ENCODE assay signal across 8 cellular contexts in the genomic region with DNA sequence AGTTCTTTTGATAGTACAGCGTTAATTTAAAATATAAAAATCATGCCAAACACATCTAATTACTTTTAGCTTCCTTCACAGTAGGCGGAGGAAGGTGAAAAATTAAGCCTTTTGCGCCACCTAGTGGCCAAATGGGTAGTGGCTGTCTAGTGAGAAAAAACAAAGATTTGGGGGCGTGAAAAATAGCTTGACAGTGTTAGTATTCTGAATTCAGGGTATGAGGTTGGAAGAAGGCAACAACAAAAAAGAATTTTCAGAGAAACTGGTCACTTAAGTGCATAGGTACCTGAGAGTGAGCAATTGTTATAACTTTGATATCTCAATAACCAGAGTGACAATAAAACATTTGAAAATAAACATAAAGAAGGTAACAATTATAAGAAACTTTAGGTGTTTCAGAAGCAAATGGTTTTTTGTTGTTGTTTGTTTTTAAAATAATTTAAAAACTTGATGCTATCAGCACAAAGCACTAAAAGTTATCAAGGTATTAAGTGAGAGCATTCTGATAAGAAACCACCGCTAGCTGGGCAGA. TPM values are rescaled to one million over a fixed set of nuclear protein-coding genes. Genes with fewer than 3 reads are reported as not detected.
DNase-seq lines count a peak whose midpoint lies in the region; ATAC-seq and TF ChIP-seq lines count a peak whose summit lies in the region.

No MANE protein-coding gene starts in this region.

- no peak for ATAC-seq in HG03354 (IDR thresholded peaks at IDR 0.05; ENCODE audit: poor library complexity, severe bottlenecking, unreplicated experiment)

- POLR2A ChIA-PET in RWPE1 (lab: Yijun Ruan, JAX; ENCODE audit: low non-redundant PET), result interaction anchor here (2.0 kb wide), 1 partner anchor 30 kb away, joined by 10 read pairs; the partner anchor contains the start of gene TAP2

- peak; percentile 36 for DNase-seq in DMS53 treated with DMSO at 0.1 percent for 48 hours (lab: John Stamatoyannopoulos, UW; ENCODE audit: unreplicated experiment)
- peak; percentile 80 for DNase-seq in Jurkat, Clone E6-1 (ENCODE audit: low read depth, low spot score)
- DNase-seq in RWPE1 (ENCODE audit: low spot score), result peak; percentile 60
- peak; percentile 74 to 77 for DNase-seq in activated T-helper 1 cell treated with anti-CD3 and anti-CD28 coated beads, Interleukin-2, amount 50 U/mL, for 16 hours (ENCODE audit: low read depth in 1 of 2, low spot score in 1 of 2)
- peak; percentile 41 to 85 for DNase-seq in foreskin fibroblast
- no peak for DNase-seq in osteocyte (ENCODE audit: extremely low spot score, unreplicated experiment)
- peak; percentile 76 to 88 for DNase-seq in tibial nerve (ENCODE audit: low spot score in 2 of 2)

- H3K4me3 Mint-ChIP-seq in osteocyte (ENCODE audit: unreplicated experiment), result no peak overlapping the region

- peaks cover 75% of the 10 kb centered on the region for H3K27me3 Mint-ChIP-seq in osteocyte (ENCODE audit: unreplicated experiment)

- peaks cover 0 to 5% (median 3%) of the 10 kb centered on the region in 4 donors for H3K4me1 ChIP-seq in tibial nerve

- no peaks in the 10 kb centered on the region for H3K4me1 Mint-ChIP-seq in osteocyte (ENCODE audit: unreplicated experiment)

- no peaks in the 10 kb centered on the region for H3K27me3 ChIP-seq in tibial nerve

- H3K36me3 Mint-ChIP-seq in osteocyte (ENCODE audit: unreplicated experiment), result no peaks in the 10 kb centered on the region

- peak; percentile 83 for TF ChIP-seq CTCF in RWPE1 (conservative IDR thresholded peaks at IDR 0.05; ENCODE audit: low read depth)
- TF ChIP-seq CTCF in foreskin fibroblast (IDR thresholded peaks at IDR 0.05; ENCODE audit: low read depth, low read length), result peak; percentile 85
- peak; percentile 94 for TF ChIP-seq CTCF in osteocyte (IDR thresholded peaks at IDR 0.05)
- TF ChIP-seq CTCF in tibial nerve (IDR thresholded peaks at IDR 0.05), result peak; percentile 77 to 97 (median 92)

- CTCF ChIA-PET in RWPE1 (lab: Yijun Ruan, JAX), result interaction anchor here (0.5 to 3.2 kb wide), 25 partner anchors 8 to 574 kb away, joined by 3 to 48 read pairs (median 4); partner anchors contain the start of genes PSMB9, TAP1 and TAP2

- H3K9me3 Mint-ChIP-seq in osteocyte (ENCODE audit: unreplicated experiment), result peaks cover 7% of the 10 kb centered on the region

- no peaks in the 10 kb centered on the region for H3K36me3 ChIP-seq in tibial nerve

- no peak overlapping the region for H3K4me3 ChIP-seq in Jurkat, Clone E6-1 (ENCODE audit: low read length)
- H3K4me3 ChIP-seq in foreskin fibroblast (ENCODE audit: low read depth in 1 of 2, low read length in 2 of 2), result no peak overlapping the region
- no peak overlapping the region for H3K4me3 ChIP-seq in tibial nerve

- no peak overlapping the region for H3K27ac Mint-ChIP-seq in osteocyte (ENCODE audit: unreplicated experiment)

- TF ChIP-seq EP300 in tibial nerve (IDR thresholded peaks at IDR 0.05), result peak; percentile 18 to 52

- H3K27ac ChIP-seq in RWPE1, result no peak overlapping the region
- no peak overlapping the region for H3K27ac ChIP-seq in tibial nerve

- 17 to 19% methylated on average over 5 of the region's 5 CpGs for WGBS in tibial nerve, 2 donors

- peaks cover 0 to 5% (median 0%) of the 10 kb centered on the region in 4 donors for H3K9me3 ChIP-seq in tibial nerve

- no peak for TF ChIP-seq POLR2A in tibial nerve (IDR thresholded peaks at IDR 0.05)

RNA-seq across cellular contexts. Expression of gene PSMB9, which starts 14.3 kb away (rescaled TPM):
- 107 TPM for polyA plus RNA-seq in Jurkat, Clone E6-1 (2012; ENCODE audit: insufficient read depth, insufficient read length)
- total RNA-seq in osteocyte (20.8 and 26.2 TPM in 2 replicates), tibial nerve (10 to 100 TPM; 18.4 to 34.3 (median 20.0) TPM)

RNA-seq across cellular contexts. Expression of gene TAP1, which starts 14.8 kb away (rescaled TPM):
- polyA plus RNA-seq in Jurkat, Clone E6-1 (2012; ENCODE audit: insufficient read depth, insufficient read length), result 49.5 TPM
- total RNA-seq in osteocyte, result 33.2 and 34.5 TPM in 2 replicates
- 10 to 100 TPM; 27.2 to 45.9 (median 34.4) TPM for total RNA-seq in tibial nerve

RNA-seq across cellular contexts. Expression of gene PSMB8, which starts 24.5 kb away (rescaled TPM):
- polyA plus RNA-seq in Jurkat, Clone E6-1 (2012; ENCODE audit: insufficient read depth, insufficient read length), result 212 TPM
- total RNA-seq in osteocyte (66.1 and 68.8 TPM in 2 replicates), tibial nerve (10 to 100 TPM; 16.3 to 39.0 (median 28.4) TPM)

RNA-seq across cellular contexts. Expression of gene TAP2, which starts 29.8 kb away (rescaled TPM):
- polyA plus RNA-seq in Jurkat, Clone E6-1 (2012; ENCODE audit: insufficient read depth, insufficient read length), result 54.7 TPM
- total RNA-seq in osteocyte, result 50.1 and 51.9 TPM in 2 replicates
- 10 to 100 TPM; 14.1 to 21.9 (median 19.8) TPM for total RNA-seq in tibial nerve

RNA-seq across cellular contexts. Expression of gene HLA-DOB, which starts 51.5 kb away (rescaled TPM):
- 0.64 TPM for polyA plus RNA-seq in Jurkat, Clone E6-1 (2012; ENCODE audit: insufficient read depth, insufficient read length)
- total RNA-seq in osteocyte (0.24 and 0.57 TPM in 2 replicates), tibial nerve (1 to 10 TPM in 2 of 4 donors, not detected in 2; 2.1 to 3.5 TPM)
